1 cellular context compared by ENCODE assay signal in genomic region chr12:111435661-111436201, GRCh38.
TF ChIP-seq lines count a peak whose summit lies in the region.

No MANE protein-coding gene starts in this region.

TF ChIP-seq in GM23338, 12 proteins besides CTCF, POLR2A, EP300 and RAD21 (continued from another document):
- TF ChIP-seq ZNF462 (CRISPR knock-in tag; IDR thresholded peaks at IDR 0.05): no peak
- no peak for TF ChIP-seq EZH2 (IDR thresholded peaks at IDR 0.05; ENCODE audit: low read depth, unreplicated experiment)
- no peak for TF ChIP-seq JUNB (IDR thresholded peaks at IDR 0.05; ENCODE audit: unreplicated experiment)
- TF ChIP-seq ZNF331 (CRISPR knock-in tag; IDR thresholded peaks at IDR 0.05; ENCODE audit: low read depth): no peak
- no peak for TF ChIP-seq REST (IDR thresholded peaks at IDR 0.05; ENCODE audit: unreplicated experiment)
- no peak for TF ChIP-seq CREB1 (CRISPR knock-in tag; IDR thresholded peaks at IDR 0.05; ENCODE audit: low read depth)
- TF ChIP-seq STAT1 (IDR thresholded peaks at IDR 0.05; ENCODE audit: unreplicated experiment): no peak
- no peak for TF ChIP-seq EZH2phosphoT487 (IDR thresholded peaks at IDR 0.05; ENCODE audit: unreplicated experiment)
